22 cellular contexts compared by ENCODE assay signal in the genomic region with DNA sequence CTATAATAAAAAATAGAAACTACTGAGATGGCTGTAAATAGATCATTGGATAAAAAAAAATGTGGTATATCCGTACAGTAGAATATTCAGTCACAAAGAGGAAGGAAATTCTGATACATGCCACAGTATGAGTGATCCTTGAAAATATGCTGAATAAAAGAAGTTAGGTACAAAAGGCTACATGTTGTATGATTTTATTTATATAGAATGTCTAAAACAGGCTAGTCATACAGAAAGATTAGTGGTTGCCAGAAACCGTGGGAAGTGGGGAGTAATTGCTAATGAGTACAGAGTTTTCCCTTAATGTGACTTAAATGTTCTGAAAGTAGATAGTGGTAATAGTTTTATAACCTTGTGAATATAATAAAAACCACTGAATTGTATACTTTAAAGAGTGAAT.
"Had no signal": no experiment of that assay in that cellular context is flagged by ENCODE, and none has a peak within 500 bp of the region (broad histone marks: within the 10 kb centered on the region; RNA-seq: fewer than 3 reads in every experiment).

No MANE protein-coding gene starts in this region.

- H3K27ac ChIP-seq: hepatocyte, left lung, neural progenitor cell, parathyroid adenoma, right lobe of liver, suprapubic skin, transverse colon, upper lobe of right lung, uterus had no signal

- H3K4me3 ChIP-seq: hepatocyte, left lung, neural progenitor cell, right lobe of liver, suprapubic skin, transverse colon, upper lobe of right lung, uterus had no signal

- ATAC-seq: left cardiac atrium; left lung; naive thymus-derived CD4-positive, alpha-beta T cell; right lobe of liver; stimulated activated naive CD8-positive, alpha-beta T cell treated with anti-CD3 and anti-CD28 coated beads, Interleukin-15, amount 100 ng/mL, for 72 hours; upper lobe of right lung had no signal

- H3K4me1 ChIP-seq: left lung, neural progenitor cell, parathyroid adenoma, right lobe of liver, suprapubic skin, transverse colon, upper lobe of right lung, uterus had no signal

- H3K9me3 ChIP-seq: left lung, right lobe of liver, suprapubic skin, transverse colon, upper lobe of right lung, uterus had no signal

- H3K36me3 ChIP-seq: uterus had no signal

- DNase-seq: effector CD8-positive, alpha-beta T cell; head of caudate nucleus; left cardiac atrium; left lung; mammary epithelial cell; mesendoderm; midbrain; naive thymus-derived CD4-positive, alpha-beta T cell; right lobe of liver; small intestine; stimulated activated CD4-positive, alpha-beta T cell treated with anti-CD3 and anti-CD28 coated beads, Interleukin-1b, Interleukin-23, amount 100 ng/mL, for 48 hours; stimulated activated CD4-positive, alpha-beta T cell treated with anti-CD3 and anti-CD28 coated beads, Interleukin-4, amount 100 ng/mL, for 1 hour; stimulated activated CD8-positive, alpha-beta memory T cell treated with anti-CD3 and anti-CD28 coated beads, Interleukin-4, amount 100 ng/mL, for 48 hours; stimulated activated naive CD4-positive, alpha-beta T cell; stimulated activated naive CD8-positive, alpha-beta T cell treated with anti-CD3 and anti-CD28 coated beads, Interleukin-15, amount 100 ng/mL, for 72 hours; transverse colon; upper lobe of right lung; uterus had no signal
